ENCODE assay signal across 14 cellular contexts in genomic region chr13:100887729-100888151, GRCh38.
DNase-seq lines count a peak whose midpoint lies in the region; ATAC-seq and TF ChIP-seq lines count a peak whose summit lies in the region.
"Had no signal": no experiment of that assay in that cellular context is flagged by ENCODE, and none has a peak within 500 bp of the region (broad histone marks: within the 10 kb centered on the region; RNA-seq: fewer than 3 reads in every experiment).

No MANE protein-coding gene starts in this region.

- no peak overlapping the region for H3K4me3 ChIP-seq in H7 (ENCODE audit: insufficient read depth, low read depth, low read length)
- H3K4me3 ChIP-seq: ascending aorta, gastroesophageal sphincter had no signal

- no peaks in the 10 kb centered on the region for H3K36me3 ChIP-seq in H7 (replicated peaks; ENCODE audit: control insufficient read depth, insufficient read depth, low read length)
- H3K36me3 ChIP-seq: ascending aorta, gastroesophageal sphincter had no signal

- no peaks in the 10 kb centered on the region for H3K36me3 Mint-ChIP-seq in osteocyte (ENCODE audit: unreplicated experiment)
- H3K36me3 Mint-ChIP-seq in stimulated activated effector memory CD8-positive, alpha-beta T cell treated with anti-CD3 and anti-CD28 coated beads, Interleukin-12 subunit alpha, Interleukin-12 subunit beta, amount 100 ng/mL, for 72 hours: no peaks in the 10 kb centered on the region
- H3K36me3 Mint-ChIP-seq: T-cell had no signal

- ATAC-seq in HG02763 (IDR thresholded peaks at IDR 0.05; ENCODE audit: unreplicated experiment): no peak
- ATAC-seq in stimulated activated effector memory CD8-positive, alpha-beta T cell treated with anti-CD3 and anti-CD28 coated beads, Interleukin-12 subunit alpha, Interleukin-12 subunit beta, amount 100 ng/mL, for 72 hours: no peak
- ATAC-seq: gastroesophageal sphincter; stimulated activated naive CD8-positive, alpha-beta T cell treated with anti-CD3 and anti-CD28 coated beads, Interleukin-15, Interleukin-2, amounts not matched to agents 100 U/mL and 50 U/mL, for 24 hours; T-cell had no signal

- H3K9me3 Mint-ChIP-seq in osteocyte (ENCODE audit: unreplicated experiment): peaks cover 4% of the 10 kb centered on the region
- peaks cover 4% of the 10 kb centered on the region for H3K9me3 Mint-ChIP-seq in stimulated activated effector memory CD8-positive, alpha-beta T cell treated with anti-CD3 and anti-CD28 coated beads, Interleukin-12 subunit alpha, Interleukin-12 subunit beta, amount 100 ng/mL, for 72 hours

- no peaks in the 10 kb centered on the region for H3K27me3 ChIP-seq in H7 (ENCODE audit: control insufficient read depth, insufficient read depth, low read length)
- H3K27me3 ChIP-seq: ascending aorta, gastroesophageal sphincter had no signal

- peaks cover 11% of the 10 kb centered on the region for H3K4me1 Mint-ChIP-seq in osteocyte (ENCODE audit: unreplicated experiment)
- no peaks in the 10 kb centered on the region for H3K4me1 Mint-ChIP-seq in stimulated activated effector memory CD8-positive, alpha-beta T cell treated with anti-CD3 and anti-CD28 coated beads, Interleukin-12 subunit alpha, Interleukin-12 subunit beta, amount 100 ng/mL, for 72 hours
- H3K4me1 Mint-ChIP-seq: T-cell had no signal

- H3K27me3 Mint-ChIP-seq in osteocyte (ENCODE audit: unreplicated experiment): no peaks in the 10 kb centered on the region

- no peak overlapping the region for H3K4me3 Mint-ChIP-seq in osteocyte (ENCODE audit: unreplicated experiment)
- no peak overlapping the region for H3K4me3 Mint-ChIP-seq in stimulated activated effector memory CD8-positive, alpha-beta T cell treated with anti-CD3 and anti-CD28 coated beads, Interleukin-12 subunit alpha, Interleukin-12 subunit beta, amount 100 ng/mL, for 72 hours
- H3K4me3 Mint-ChIP-seq: T-cell had no signal

- peak overlapping the region; percentile 20 for H3K27ac Mint-ChIP-seq in osteocyte (ENCODE audit: unreplicated experiment)
- no peak overlapping the region for H3K27ac Mint-ChIP-seq in stimulated activated effector memory CD8-positive, alpha-beta T cell treated with anti-CD3 and anti-CD28 coated beads, Interleukin-12 subunit alpha, Interleukin-12 subunit beta, amount 100 ng/mL, for 72 hours
- H3K27ac Mint-ChIP-seq: T-cell had no signal

- DNase-seq in GM04503 (ENCODE audit: low read depth) (peak; percentile 61), RPMI7951 (ENCODE audit: low read depth) (peak; percentile 89), fibroblast of gingiva (ENCODE audit: low read depth) (peak; percentile 64), osteocyte (ENCODE audit: extremely low spot score, unreplicated experiment) (no peak), NAMALWA (ENCODE audit: low spot score) (no peak), H7 (no peak)
- DNase-seq in stimulated activated effector memory CD8-positive, alpha-beta T cell treated with anti-CD3 and anti-CD28 coated beads, Interleukin-12 subunit alpha, Interleukin-12 subunit beta, amount 100 ng/mL, for 72 hours (ENCODE audit: low spot score in 2 of 2): no peak
- DNase-seq: GDM1; NCI-H526; stimulated activated naive CD8-positive, alpha-beta T cell treated with anti-CD3 and anti-CD28 coated beads, Interleukin-15, Interleukin-2, amounts not matched to agents 100 U/mL and 50 U/mL, for 24 hours; T-cell had no signal

- no peak for TF ChIP-seq CTCF in osteocyte (IDR thresholded peaks at IDR 0.05)

Comparison
In these comparisons a context has a peak if more than half of its experiments do, and no peak if none do; other contexts are left out.
1. DNase-seq: peak in GM04503 (single experiment), RPMI7951 (single experiment) and fibroblast of gingiva (single experiment); none in osteocyte (single experiment), stimulated activated effector memory CD8-positive, alpha-beta T cell treated with anti-CD3 and anti-CD28 coated beads, Interleukin-12 subunit alpha, Interleukin-12 subunit beta, amount 100 ng/mL, for 72 hours (0 of 2), NAMALWA (single experiment) and H7 (single experiment).